ENCODE assay signal across 8 cellular contexts in the genomic region with DNA sequence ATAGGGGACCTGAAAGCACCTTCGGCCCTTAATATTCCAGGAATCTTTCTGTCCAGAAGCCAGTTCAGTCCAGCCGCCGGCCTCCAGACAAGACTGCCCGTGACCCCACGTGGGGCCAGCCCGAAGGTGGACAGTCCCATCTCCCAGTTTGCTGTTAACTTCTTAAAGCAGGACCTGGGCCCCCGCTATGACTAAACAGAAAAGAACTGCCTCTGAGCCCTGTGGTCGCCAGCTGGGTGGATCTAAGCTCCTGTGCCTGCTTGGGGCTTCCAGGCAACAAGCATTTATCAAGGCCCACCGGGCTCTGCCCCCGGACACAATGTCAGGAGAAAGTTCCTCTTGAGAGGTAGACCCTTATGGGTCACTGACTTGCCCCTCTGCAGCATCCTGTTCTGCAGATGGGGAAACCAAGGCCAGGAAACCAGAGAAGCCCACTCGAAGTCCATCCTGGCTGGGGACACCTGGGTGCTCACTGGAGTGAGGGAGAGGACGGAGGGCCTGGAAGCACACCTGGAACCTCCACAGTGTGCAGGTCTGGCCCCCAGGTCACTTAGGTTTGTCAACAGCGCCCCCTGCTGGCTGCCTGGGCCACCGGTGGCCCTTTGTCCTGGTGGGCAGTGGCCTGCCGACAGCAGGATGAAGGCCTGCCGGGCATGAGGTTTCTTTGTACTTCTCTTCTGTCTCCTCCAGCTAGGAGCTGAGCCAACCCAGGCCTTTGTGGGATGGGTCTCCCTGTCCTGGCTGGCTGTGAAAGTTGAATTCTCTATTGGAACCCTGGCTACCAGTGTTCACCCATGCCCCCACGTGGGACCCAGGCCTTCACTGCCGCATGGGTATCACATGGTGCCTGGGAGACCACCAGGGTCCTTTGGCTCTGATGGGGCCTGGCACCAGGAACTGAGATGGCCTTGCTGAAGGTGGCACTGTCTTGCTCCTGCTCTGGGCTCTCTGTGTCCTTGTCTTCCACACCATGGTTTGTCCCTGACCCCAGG.
DNase-seq lines count a peak whose midpoint lies in the region; ATAC-seq and TF ChIP-seq lines count a peak whose summit lies in the region.

No MANE protein-coding gene starts in this region.

- no peak for ATAC-seq in GM18867 (IDR thresholded peaks at IDR 0.05; ENCODE audit: unreplicated experiment)

- H3K27me3 Mint-ChIP-seq in Calu3 (ENCODE audit: unreplicated experiment) (no peaks in the 10 kb centered on the region), nephron (ENCODE audit: low read depth) (no peaks in the 10 kb centered on the region)

- H3K36me3 Mint-ChIP-seq in Calu3 (ENCODE audit: insufficient read depth, unreplicated experiment), result peaks cover 6% of the 10 kb centered on the region
- H3K36me3 Mint-ChIP-seq in nephron (ENCODE audit: low read depth), result peaks cover 13% of the 10 kb centered on the region

- no TSS peak for BruUV-seq in Calu3 (replicated peaks; lab: Mats Ljungman, UMichigan)

- DNase-seq in Calu3 (peak; percentile 94), NCI-H748 treated with DMSO at 0.1 percent for 48 hours (lab: John Stamatoyannopoulos, UW) (peak; percentile 46), epithelial cell of proximal tubule (ENCODE audit: low read depth) (no peak)
- peak; percentile 78 for DNase-seq in activated CD8-positive, alpha-beta memory T cell treated with anti-CD3 and anti-CD28 coated beads, Interleukin-2, amount 50 U/mL, for 4 hours
- DNase-seq in stimulated activated naive CD4-positive, alpha-beta T cell treated with Interleukin-2 at 50 U/mL for 16 hours (lab: John Stamatoyannopoulos, UW), result peak; percentile 60

- no peak overlapping the region for H3K4me3 ChIP-seq in HEK293 (ENCODE audit: low read depth, low read length)
- H3K4me3 ChIP-seq in epithelial cell of proximal tubule (ENCODE audit: low read depth, low read length), result no peak overlapping the region

- no peak overlapping the region for H3K27ac ChIP-seq in HEK293 (ENCODE audit: extremely low read depth, low read depth, low read length)

- H3K9me3 ChIP-seq in HEK293 (ENCODE audit: control insufficient read depth, insufficient read depth, low read depth, low read length), result no peaks in the 10 kb centered on the region

- CTCF ChIA-PET in Calu3 (lab: Charles Lee), result interaction anchor here (1.1 to 1.4 kb wide), 2 partner anchors 13 to 374 kb away, joined by 3 read pairs; no protein-coding TSS in a partner anchor
- CTCF ChIA-PET in HEK293 (lab: Yijun Ruan, JAX), result interaction anchor here (0.5 to 3.8 kb wide), 49 partner anchors 9 to 1477 kb away, joined by 3 to 27 read pairs (median 4); a partner anchor contains a TSS

- no peaks in the 10 kb centered on the region for H3K4me1 ChIP-seq in HEK293 (ENCODE audit: control insufficient read depth, insufficient read depth, low read length)

- H3K4me3 Mint-ChIP-seq in Calu3 (ENCODE audit: low read depth, unreplicated experiment), result no peak overlapping the region
- no peak overlapping the region for H3K4me3 Mint-ChIP-seq in nephron

- POLR2A ChIA-PET in HEK293 (lab: Yijun Ruan, JAX), result no interaction called here

- H3K9me3 Mint-ChIP-seq in Calu3 (ENCODE audit: low read depth, unreplicated experiment) (no peaks in the 10 kb centered on the region), nephron (no peaks in the 10 kb centered on the region)

- intact Hi-C loops in Calu3 (cut with micrococcal nuclease; ENCODE audit: unreplicated experiment), result loop anchor here (5.0 to 10.0 kb wide), 4 partner anchors 224 to 984 kb away; no protein-coding TSS in a partner anchor

- H3K27ac Mint-ChIP-seq in Calu3 (ENCODE audit: unreplicated experiment), result no peak overlapping the region
- no peak overlapping the region for H3K27ac Mint-ChIP-seq in nephron

- H3K4me1 Mint-ChIP-seq in Calu3 (ENCODE audit: low read depth, unreplicated experiment), result peaks cover 29% of the 10 kb centered on the region
- peaks cover 40% of the 10 kb centered on the region for H3K4me1 Mint-ChIP-seq in nephron

- TF ChIP-seq CTCF in Calu3 (IDR thresholded peaks at IDR 0.05; ENCODE audit: unreplicated experiment) (peak; percentile 98), HEK293 (tag by site-specific recombination; IDR thresholded peaks at IDR 0.05) (peak; percentile 44; the same call in 1 of the 2 replicates), epithelial cell of proximal tubule (conservative IDR thresholded peaks at IDR 0.05; ENCODE audit: low read depth, low read length) (peak; percentile 86), nephron (IDR thresholded peaks at IDR 0.05; ENCODE audit: unreplicated experiment in 3 of 3) (peak; percentile 89 to 97 (median 96))

- H3K36me3 ChIP-seq in HEK293 (ENCODE audit: control insufficient read depth in 2 of 2, insufficient read depth in 1 of 2, low read length in 2 of 2), result peaks cover 0 to 2% of the 10 kb centered on the region in 2 experiments; a peak in 2 of 3 replicates

TF ChIP-seq in HEK293, 187 proteins besides CTCF, POLR2A, EP300 and RAD21:
- no peak for TF ChIP-seq ZNF501 (tag by site-specific recombination; IDR thresholded peaks at IDR 0.05)
- TF ChIP-seq GLIS1 (tag by site-specific recombination; IDR thresholded peaks at IDR 0.05), result no peak
- TF ChIP-seq ZNF654 (tag by site-specific recombination; IDR thresholded peaks at IDR 0.05; ENCODE audit: low read depth), result peak; percentile 83
- no peak for TF ChIP-seq KLF1 (tag by site-specific recombination; IDR thresholded peaks at IDR 0.05)
- no peak for TF ChIP-seq ZNF341 (tag by site-specific recombination; IDR thresholded peaks at IDR 0.05; ENCODE audit: low read depth)
- TF ChIP-seq ZNF2 (tag by site-specific recombination; IDR thresholded peaks at IDR 0.05), result peak; percentile 75; the same call in 1 of the 2 replicates
- TF ChIP-seq ZSCAN30 (tag by site-specific recombination; IDR thresholded peaks at IDR 0.05), result 0 out of 2 replicates have a peak, but pooled peaks have one; percentile 52

Comparison
In these comparisons a context has a peak if more than half of its experiments do, and no peak if none do; other contexts are left out.
1. CTCF ChIP-seq: peak in every context shown above with its lines; median percentile 98 in Calu3; 96 in nephron; 86 in epithelial cell of proximal tubule; 44 in HEK293.